Comparison of ENCODE assay signal across 11 cellular contexts in genomic region chr22:29041408-29041807, GRCh38. TPM values are rescaled to one million over a fixed set of nuclear protein-coding genes. Genes with fewer than 3 reads are reported as not detected.
DNase-seq lines count a peak whose midpoint lies in the region; ATAC-seq and TF ChIP-seq lines count a peak whose summit lies in the region.
"Had no signal": no experiment of that assay in that cellular context is flagged by ENCODE, and none has a peak within 500 bp of the region (broad histone marks: within the 10 kb centered on the region; RNA-seq: fewer than 3 reads in every experiment).

No MANE protein-coding gene starts in this region.

- CTCF ChIA-PET in AG04450 (lab: Charles Lee), result interaction anchor here (0.7 to 6.2 kb wide), 15 partner anchors 9 to 435 kb away, joined by 3 to 81 read pairs (median 5); no protein-coding TSS in a partner anchor

- H3K4me3 ChIP-seq in AG04450 (ENCODE audit: low read depth, low read length) (no peak overlapping the region), MG63 (no peak overlapping the region), choroid plexus epithelial cell (ENCODE audit: low read depth, low read length) (no peak overlapping the region), mesodermal cell (ENCODE audit: extremely low read depth, insufficient read depth, low read length, poor library complexity, severe bottlenecking) (no peak overlapping the region), gastroesophageal sphincter (no peak overlapping the region)
- H3K4me3 ChIP-seq: cardiac muscle cell had no signal

- no peak overlapping the region for H3K27ac Mint-ChIP-seq in activated T-cell treated with anti-CD3 and anti-CD28 coated beads, Interleukin-2, amount 50 U/mL, for 24 hours

- DNase-seq in AG04450 (ENCODE audit: low read depth, low spot score) (no peak), MG63 (peak; percentile 53), choroid plexus epithelial cell (ENCODE audit: low read depth) (peak; percentile 65)
- no peak for DNase-seq in activated T-cell treated with anti-CD3 and anti-CD28 coated beads, Interleukin-2, amount 50 U/mL, for 24 hours

- peaks cover 13% of the 10 kb centered on the region for H3K27me3 Mint-ChIP-seq in activated T-cell treated with anti-CD3 and anti-CD28 coated beads, Interleukin-2, amount 50 U/mL, for 24 hours

- H3K4me1 ChIP-seq in mesodermal cell (ENCODE audit: control insufficient read depth, insufficient read depth, low read length, poor library complexity, severe bottlenecking), result peaks cover 44% of the 10 kb centered on the region
- peaks cover 0 to 34% (median 0%) of the 10 kb centered on the region in 3 donors for H3K4me1 ChIP-seq in gastroesophageal sphincter

- H3K27ac ChIP-seq in AG04450 (ENCODE audit: low read depth, low read length) (peak overlapping the region; percentile 42), mesodermal cell (ENCODE audit: low read depth, low read length, severe bottlenecking) (peak overlapping the region; percentile 62), gastroesophageal sphincter (no peak overlapping the region)
- H3K27ac ChIP-seq: cardiac muscle cell, neutrophil had no signal

- no peaks in the 10 kb centered on the region for H3K9me3 ChIP-seq in AG04450 (ENCODE audit: control insufficient read depth, insufficient read depth, low read length)
- H3K9me3 ChIP-seq in MG63, result no peaks in the 10 kb centered on the region
- no peaks in the 10 kb centered on the region for H3K9me3 ChIP-seq in mesodermal cell (ENCODE audit: control insufficient read depth, low read length)
- H3K9me3 ChIP-seq in gastroesophageal sphincter, result no peaks in the 10 kb centered on the region
- H3K9me3 ChIP-seq: neutrophil had no signal

- TF ChIP-seq POLR2A in gastroesophageal sphincter (IDR thresholded peaks at IDR 0.05), result no peak

- H3K36me3 ChIP-seq in MG63 (peaks cover 3% of the 10 kb centered on the region), mesodermal cell (ENCODE audit: control insufficient read depth, insufficient read depth, low read length) (peaks cover 10% of the 10 kb centered on the region), gastroesophageal sphincter (peaks cover 0 to 34% of the 10 kb centered on the region in 2 donors)
- H3K36me3 ChIP-seq: neutrophil had no signal

- POLR2A ChIA-PET in AG04450 (lab: Yijun Ruan, JAX), result interaction anchor here (1.2 kb wide), 1 partner anchor 137 kb away, joined by 7 read pairs; no protein-coding TSS in a partner anchor

- H3K4me3 Mint-ChIP-seq in activated T-cell treated with anti-CD3 and anti-CD28 coated beads, Interleukin-2, amount 50 U/mL, for 24 hours, result no peak overlapping the region

- ATAC-seq in gastroesophageal sphincter, result no peak
- ATAC-seq in GM19351 (IDR thresholded peaks at IDR 0.05; ENCODE audit: unreplicated experiment), result no peak
- ATAC-seq in GM18868 (IDR thresholded peaks at IDR 0.05; ENCODE audit: unreplicated experiment), result no peak

- no peaks in the 10 kb centered on the region for H3K9me3 Mint-ChIP-seq in activated T-cell treated with anti-CD3 and anti-CD28 coated beads, Interleukin-2, amount 50 U/mL, for 24 hours

- H3K27me3 ChIP-seq in AG04450 (ENCODE audit: control insufficient read depth, insufficient read depth, low read length), result no peaks in the 10 kb centered on the region
- no peaks in the 10 kb centered on the region for H3K27me3 ChIP-seq in MG63
- no peaks in the 10 kb centered on the region for H3K27me3 ChIP-seq in gastroesophageal sphincter
- H3K27me3 ChIP-seq: cardiac muscle cell, neutrophil had no signal

- 94% methylated on average over 2 of the region's 2 CpGs; no CpG with 5 or more reads in 1 of the 2 experiments for WGBS in mesodermal cell (ENCODE audit: insufficient coverage in 2 of 2), 2 experiments
- WGBS in gastroesophageal sphincter (ENCODE audit: low coverage in 1 of 2), 2 donors, result 18 to 51% methylated on average over 2 of the region's 2 CpGs

- TF ChIP-seq CTCF in AG04450 (IDR thresholded peaks at IDR 0.05; ENCODE audit: low read depth, low read length) (no peak), choroid plexus epithelial cell (conservative IDR thresholded peaks at IDR 0.05; ENCODE audit: low read depth, low read length) (no peak), gastroesophageal sphincter (IDR thresholded peaks at IDR 0.05) (no peak)

- TF ChIP-seq EP300 in gastroesophageal sphincter (IDR thresholded peaks at IDR 0.05), result no peak

- peaks cover 3% of the 10 kb centered on the region for H3K36me3 Mint-ChIP-seq in activated T-cell treated with anti-CD3 and anti-CD28 coated beads, Interleukin-2, amount 50 U/mL, for 24 hours (ENCODE audit: low read depth)

- H3K4me1 Mint-ChIP-seq in activated T-cell treated with anti-CD3 and anti-CD28 coated beads, Interleukin-2, amount 50 U/mL, for 24 hours (ENCODE audit: low read depth), result peaks cover 1% of the 10 kb centered on the region

RNA-seq across cellular contexts. Expression of gene C22orf31, which starts 20.2 kb away (rescaled TPM):
- 0.11 and 0.12 TPM in 2 replicates for polyA plus RNA-seq in AG04450 (2011; rRNA removed)
- polyA minus RNA-seq in AG04450 (2011; rRNA and poly(A)+ RNA removed), result not detected in 2 replicates
- total RNA-seq in MG63 (2014; rRNA removed; shearing (Covaris generic); ENCODE audit: low replicate concordance), result not detected in 2 replicates
- polyA plus RNA-seq in mesodermal cell (2013, experiment 1 of 2), result not detected
- polyA plus RNA-seq in mesodermal cell (2013, experiment 2 of 2), result not detected
- total RNA-seq in gastroesophageal sphincter, result not detected
- total RNA-seq: cardiac muscle cell, urinary bladder had no signal
- polyA plus RNA-seq: cardiac muscle cell, urinary bladder had no signal

RNA-seq across cellular contexts. Expression of gene KREMEN1, which starts 31.4 kb away (rescaled TPM):
- 5.9 and 7.5 TPM in 2 replicates for polyA plus RNA-seq in AG04450 (2011; rRNA removed)
- polyA minus RNA-seq in AG04450 (2011; rRNA and poly(A)+ RNA removed), result 7.6 and 9.4 TPM in 2 replicates
- total RNA-seq in MG63 (2014; rRNA removed; shearing (Covaris generic); ENCODE audit: low replicate concordance), result 2.4 and 6.1 TPM in 2 replicates
- polyA plus RNA-seq in mesodermal cell (2013, experiment 1 of 2), result 21.5 TPM
- polyA plus RNA-seq in mesodermal cell (2013, experiment 2 of 2), result 15.1 TPM
- 10 to 100 TPM in 2 of 4 donors, 1 to 10 TPM in 2; 7.5 to 17.4 (median 10.8) TPM for total RNA-seq in gastroesophageal sphincter

Comparison
In these comparisons a context has a peak if more than half of its experiments do, and no peak if none do; other contexts are left out.
1. DNase-seq: peak in MG63 (single experiment) and choroid plexus epithelial cell (single experiment); none in AG04450 (single experiment) and activated T-cell treated with anti-CD3 and anti-CD28 coated beads, Interleukin-2, amount 50 U/mL, for 24 hours (single experiment).
2. H3K27ac ChIP-seq: peak in AG04450 (single experiment) and mesodermal cell (single experiment); none in gastroesophageal sphincter (0 of 4).